ENCODE assay signal across 8 cellular contexts in the genomic region with DNA sequence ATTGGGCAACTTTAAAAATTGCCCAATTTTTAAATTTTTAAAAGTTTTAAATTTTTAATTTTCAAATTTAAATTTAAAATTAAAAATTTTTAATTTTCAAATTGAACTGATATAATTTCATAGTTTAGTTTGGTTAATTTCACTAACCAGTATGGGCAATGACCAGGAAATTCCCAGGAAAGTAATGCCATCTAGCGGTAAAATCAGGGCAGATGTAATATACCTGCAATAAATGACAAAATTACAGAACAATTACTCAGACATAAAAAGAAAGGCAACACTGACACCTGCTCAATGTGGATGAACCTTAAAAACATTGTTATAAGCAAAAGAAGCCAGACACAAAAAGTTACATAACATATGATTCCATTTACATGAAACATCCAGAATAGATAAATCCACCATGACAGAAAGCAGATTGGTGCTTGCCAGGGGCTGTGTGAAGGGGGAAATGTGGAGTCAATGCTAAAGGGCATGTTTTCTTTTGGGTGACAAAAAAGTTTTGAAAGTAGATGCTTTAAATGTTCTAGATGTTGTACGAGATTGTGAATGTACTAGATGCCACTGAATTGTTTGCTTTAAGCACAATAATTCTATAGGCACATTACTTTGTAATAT. TPM values are rescaled to one million over a fixed set of nuclear protein-coding genes. Genes with fewer than 3 reads are reported as not detected.
DNase-seq lines count a peak whose midpoint lies in the region; ATAC-seq and TF ChIP-seq lines count a peak whose summit lies in the region.

No MANE protein-coding gene starts in this region.

- H3K9ac ChIP-seq in SU-DHL-6 (ENCODE audit: low read length) (no peak overlapping the region), fibroblast of lung (ENCODE audit: insufficient read depth, low read length) (no peak overlapping the region), neuronal stem cell (ENCODE audit: low read depth, low read length, poor library complexity) (no peak overlapping the region)

- no CpG with 5 or more reads among the region's 2 CpGs for WGBS in neuronal stem cell (ENCODE audit: extremely low coverage in 2 of 2, insufficient read length in 2 of 2, insufficient replicate concordance in 1 of 2), 2 donors

- H2BK5ac ChIP-seq in neuronal stem cell (ENCODE audit: low read length) = no peak overlapping the region

- no peak for ATAC-seq in HG03097 (IDR thresholded peaks at IDR 0.05; ENCODE audit: low FRiP score, unreplicated experiment)

- no peaks in the 10 kb centered on the region for H3K27me3 ChIP-seq in SU-DHL-6 (ENCODE audit: low read length)
- H3K27me3 ChIP-seq in fibroblast of lung (ENCODE audit: control insufficient read depth, insufficient read depth, low read length) = no peaks in the 10 kb centered on the region
- peaks cover 0 to 17% (median 0%) of the 10 kb centered on the region in 3 experiments for H3K27me3 ChIP-seq in neuronal stem cell (ENCODE audit: control insufficient read depth in 3 of 3, insufficient read depth in 3 of 3, low read depth in 1 of 3, low read length in 3 of 3)

- no peak overlapping the region for H3K14ac ChIP-seq in neuronal stem cell (ENCODE audit: low read length)

- no peak overlapping the region for H2AK5ac ChIP-seq in neuronal stem cell (ENCODE audit: low read depth, low read length)

- no peaks in the 10 kb centered on the region for H3K9me3 ChIP-seq in SU-DHL-6 (ENCODE audit: insufficient read depth, low read length)
- no peaks in the 10 kb centered on the region for H3K9me3 ChIP-seq in fibroblast of lung (ENCODE audit: control insufficient read depth, insufficient read depth, low read depth, low read length)
- no peaks in the 10 kb centered on the region for H3K9me3 ChIP-seq in neuronal stem cell (replicated peaks in 1 of 2; ENCODE audit: control insufficient read depth in 2 of 2, insufficient read depth in 1 of 2, low read depth in 1 of 2, low read length in 2 of 2)

- H3K4me1 ChIP-seq in fibroblast of lung (ENCODE audit: control insufficient read depth, extremely low read depth, insufficient read depth, low read length) (peaks cover 2% of the 10 kb centered on the region), neuronal stem cell (ENCODE audit: control insufficient read depth in 2 of 2, insufficient read depth in 1 of 2, low read depth in 1 of 2, low read length in 2 of 2) (no peaks in the 10 kb centered on the region)

- no peak overlapping the region for H2BK15ac ChIP-seq in neuronal stem cell (ENCODE audit: low read length)

- H4K20me1 ChIP-seq in SU-DHL-6 (ENCODE audit: low read depth, low read length) (no peaks in the 10 kb centered on the region), fibroblast of lung (ENCODE audit: control insufficient read depth, extremely low read depth, insufficient read depth, low read length) (no peaks in the 10 kb centered on the region)

- H3K18ac ChIP-seq in neuronal stem cell (ENCODE audit: low read length) = no peak overlapping the region

- no peaks in the 10 kb centered on the region for H3K79me1 ChIP-seq in neuronal stem cell (ENCODE audit: low read depth, low read length)

- H4K91ac ChIP-seq in neuronal stem cell (ENCODE audit: low read depth, low read length, poor library complexity) = no peak overlapping the region

- H3K4me2 ChIP-seq in SU-DHL-6 (ENCODE audit: low read depth, low read length, poor library complexity, severe bottlenecking) (no peak overlapping the region), fibroblast of lung (ENCODE audit: extremely low read depth, insufficient read depth, low read length) (no peak overlapping the region), neuronal stem cell (ENCODE audit: insufficient read depth, low read length, poor library complexity, severe bottlenecking) (no peak overlapping the region)

- no peak overlapping the region for H2BK120ac ChIP-seq in neuronal stem cell (ENCODE audit: low read depth, low read length)

- no peak overlapping the region for H3K27ac ChIP-seq in SU-DHL-6 (ENCODE audit: low read depth, low read length)
- H3K27ac ChIP-seq in fibroblast of lung (ENCODE audit: insufficient read depth, low read length) = no peak overlapping the region
- H3K27ac ChIP-seq in neuronal stem cell (replicated peaks; ENCODE audit: low read length) = no peak overlapping the region

- H2BK12ac ChIP-seq in neuronal stem cell (ENCODE audit: low read length) = no peak overlapping the region

- no peaks in the 10 kb centered on the region for H3K36me3 ChIP-seq in SU-DHL-6 (ENCODE audit: low read length)
- H3K36me3 ChIP-seq in fibroblast of lung (ENCODE audit: control insufficient read depth, insufficient read depth, low read length) = no peaks in the 10 kb centered on the region
- no peaks in the 10 kb centered on the region for H3K36me3 ChIP-seq in neuronal stem cell (replicated peaks in 1 of 2; ENCODE audit: control insufficient read depth in 2 of 2, insufficient read depth in 2 of 2, low read length in 2 of 2)

- no peaks in the 10 kb centered on the region for H3K9me2 ChIP-seq in SU-DHL-6 (replicated peaks; ENCODE audit: insufficient read depth, low read length)

- DNase-seq in stimulated activated CD4-positive, alpha-beta T cell treated with anti-CD3 and anti-CD28 coated beads, Interleukin-2, amount 100 ng/mL, for 4 hours (ENCODE audit: low read depth) = peak; percentile 7
- no peak for DNase-seq in stimulated activated CD4-positive, alpha-beta T cell treated with anti-CD3 and anti-CD28 coated beads, Interleukin-12 subunit alpha, Interleukin-12 subunit beta, amount 100 ng/mL, for 4 hours
- DNase-seq in Kasumi-1 (lab: John Stamatoyannopoulos, UW) (peak; percentile 57 to 69), fibroblast of lung (ENCODE audit: low read depth in 2 of 2) (peak; percentile 31 to 71), neuronal stem cell (ENCODE audit: low spot score) (peak; percentile 15), T-helper 9 cell (no peak)

- no peak overlapping the region for H3K4ac ChIP-seq in neuronal stem cell (ENCODE audit: low read length)

- H3K79me2 ChIP-seq in SU-DHL-6 (ENCODE audit: insufficient read depth, low read length) (no peaks in the 10 kb centered on the region), fibroblast of lung (ENCODE audit: control insufficient read depth, insufficient read depth, low read length) (no peaks in the 10 kb centered on the region)

- no peak overlapping the region for H3K4me3 ChIP-seq in SU-DHL-6 (ENCODE audit: insufficient read depth, low read length, poor library complexity, severe bottlenecking)
- H3K4me3 ChIP-seq in fibroblast of lung (replicated peaks in 1 of 4; ENCODE audit: control extremely low read depth in 1 of 4, insufficient read depth in 1 of 4, low read depth in 3 of 4, low read length in 4 of 4) = no peak overlapping the region
- H3K4me3 ChIP-seq in neuronal stem cell (ENCODE audit: low read length in 2 of 2) = no peak overlapping the region

- TF ChIP-seq CTCF in SU-DHL-6 (IDR thresholded peaks at IDR 0.05; ENCODE audit: insufficient read depth, low read length, poor library complexity, severe bottlenecking) (peak; percentile 71), fibroblast of lung (conservative IDR thresholded peaks at IDR 0.05 in 1 of 2, IDR thresholded peaks at IDR 0.05 in 1 of 2; ENCODE audit: low read depth in 1 of 2, low read length in 2 of 2) (peak; percentile 62 to 64)

- H3F3A ChIP-seq in SU-DHL-6 (ENCODE audit: insufficient read depth) = no peaks in the 10 kb centered on the region

- H2AFZ ChIP-seq in SU-DHL-6 (ENCODE audit: low read depth, low read length, severe bottlenecking) (no peak overlapping the region), fibroblast of lung (ENCODE audit: low read length) (no peak overlapping the region), neuronal stem cell (ENCODE audit: low read length) (no peak overlapping the region)

- H4K8ac ChIP-seq in neuronal stem cell (ENCODE audit: low read depth, low read length) = no peak overlapping the region

- no peak overlapping the region for H3K23ac ChIP-seq in neuronal stem cell (ENCODE audit: low read depth, low read length, poor library complexity)

RNA-seq across cellular contexts. Expression of a gene that starts 28.6 kb away (rescaled TPM):
- total RNA-seq in fibroblast of lung = under 0.01 TPM in 2 replicates
- 0.26 and 0.46 TPM in 2 replicates for polyA plus RNA-seq in fibroblast of lung
- 0.07 and 0.30 TPM in 2 replicates for polyA plus RNA-seq in fibroblast of lung (2012)
- 0.56 TPM in 1 of 2 replicates, not detected in the other for polyA minus RNA-seq in fibroblast of lung (ENCODE audit: low replicate concordance)
- 0.04 TPM for polyA plus RNA-seq in neuronal stem cell (2013, experiment 1 of 2)
- 0.06 TPM for polyA plus RNA-seq in neuronal stem cell (2013, experiment 2 of 2)

Comparison
In these comparisons a context has a peak if more than half of its experiments do, and no peak if none do; other contexts are left out.
1. DNase-seq: peak in stimulated activated CD4-positive, alpha-beta T cell treated with anti-CD3 and anti-CD28 coated beads, Interleukin-2, amount 100 ng/mL, for 4 hours (single experiment), Kasumi-1 (2 of 2), fibroblast of lung (2 of 2) and neuronal stem cell (single experiment); none in stimulated activated CD4-positive, alpha-beta T cell treated with anti-CD3 and anti-CD28 coated beads, Interleukin-12 subunit alpha, Interleukin-12 subunit beta, amount 100 ng/mL, for 4 hours (single experiment) and T-helper 9 cell (single experiment).